Comparison of ENCODE assay signal across 16 cellular contexts in the genomic region with DNA sequence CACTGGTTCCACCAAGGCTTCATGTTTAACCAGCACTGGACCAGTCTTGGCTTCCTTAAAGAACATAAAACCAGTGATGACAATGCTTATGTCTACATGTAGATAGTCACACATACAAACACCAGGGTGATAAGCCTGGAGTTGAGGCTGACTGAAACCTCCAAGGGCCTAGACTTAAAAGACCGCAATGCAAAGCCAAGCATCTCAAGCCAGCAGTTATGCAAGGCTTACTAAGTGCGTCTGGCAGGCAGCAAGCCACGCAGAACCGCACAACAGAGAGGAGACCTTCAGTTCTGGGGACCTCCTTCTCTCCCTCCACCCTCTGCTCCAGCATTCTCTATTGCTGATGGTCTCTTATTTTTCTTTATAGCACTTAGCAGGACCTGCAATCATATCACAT.
DNase-seq lines count a peak whose midpoint lies in the region; ATAC-seq and TF ChIP-seq lines count a peak whose summit lies in the region.
"Had no signal": no experiment of that assay in that cellular context is flagged by ENCODE, and none has a peak within 500 bp of the region (broad histone marks: within the 10 kb centered on the region; RNA-seq: fewer than 3 reads in every experiment).

No MANE protein-coding gene starts in this region.

- no peaks in the 10 kb centered on the region for H3K36me3 ChIP-seq in upper lobe of right lung
- H3K36me3 ChIP-seq: BE2C had no signal

- TF ChIP-seq CTCF in cardiac fibroblast (IDR thresholded peaks at IDR 0.05; ENCODE audit: low read depth, low read length) (no peak), fibroblast of pulmonary artery (IDR thresholded peaks at IDR 0.05; ENCODE audit: low read length, missing control alignments) (no peak), upper lobe of right lung (IDR thresholded peaks at IDR 0.05) (no peak)

- H3K9me3 ChIP-seq in upper lobe of right lung = no peaks in the 10 kb centered on the region
- H3K9me3 ChIP-seq: BE2C had no signal

- ATAC-seq in sciatic nerve (peak; percentile 55), upper lobe of right lung (no peak), left colon (no peak)
- ATAC-seq: CD8-positive, alpha-beta T cell had no signal

- no peaks in the 10 kb centered on the region for H3K4me1 ChIP-seq in upper lobe of right lung
- H3K4me1 ChIP-seq: BE2C had no signal

- intact Hi-C loops in sciatic nerve (cut with DNase I) = no loop called here
- intact Hi-C loops in upper lobe of right lung (cut with DNase I) = no loop called here
- intact Hi-C loops in left colon (cut with DNase I, micrococcal nuclease) = no loop called here

- peak; percentile 11 to 40 for DNase-seq in cardiac fibroblast (ENCODE audit: low read depth in 2 of 2)
- peak; percentile 9 for DNase-seq in fibroblast of pulmonary artery (ENCODE audit: low read depth)
- no peak for DNase-seq in sciatic nerve (ENCODE audit: low spot score)
- peak; percentile 2 for DNase-seq in upper lobe of right lung
- no peak for DNase-seq in NCI-H1048 (lab: John Stamatoyannopoulos, UW)
- DNase-seq in NOMO-1 (lab: John Stamatoyannopoulos, UW; ENCODE audit: unreplicated experiment in 2 of 2) = no peak
- no peak for DNase-seq in left colon
- DNase-seq: BE2C; CD8-positive, alpha-beta T cell; COR-L47; DMS153; DMS79 treated with DMSO at 0.1 percent for 48 hours; EL; HCEC 1CT; HFFc6 had no signal

- H3K27me3 ChIP-seq in upper lobe of right lung = no peaks in the 10 kb centered on the region
- H3K27me3 ChIP-seq: BE2C had no signal

- H3K4me3 ChIP-seq in cardiac fibroblast (replicated peaks in 1 of 2; ENCODE audit: low read depth in 2 of 2, low read length in 2 of 2) (no peak overlapping the region), fibroblast of pulmonary artery (replicated peaks; ENCODE audit: low read depth, low read length) (no peak overlapping the region), upper lobe of right lung (no peak overlapping the region)

- H3K27ac ChIP-seq in upper lobe of right lung = no peak overlapping the region
- H3K27ac ChIP-seq: C4-2B had no signal

Comparison
In these comparisons a context has a peak if more than half of its experiments do, and no peak if none do; other contexts are left out.
1. DNase-seq: peak in cardiac fibroblast (2 of 2), fibroblast of pulmonary artery (single experiment) and upper lobe of right lung (single experiment); none in sciatic nerve (single experiment), NCI-H1048 (single experiment), NOMO-1 (0 of 2) and left colon (0 of 2).